In genomic region chr14:68544150-68544892, GRCh38 we compare ENCODE assay signal across 12 cellular contexts.
A peak's percentile ranks its signal among the peaks of the same experiment; 100 is the strongest.
DNase-seq lines count a peak whose midpoint lies in the region; ATAC-seq and TF ChIP-seq lines count a peak whose summit lies in the region.
"Had no signal": no experiment of that assay in that cellular context is flagged by ENCODE, and none has a peak within 500 bp of the region (broad histone marks: within the 10 kb centered on the region; RNA-seq: fewer than 3 reads in every experiment).

No MANE protein-coding gene starts in this region.

- H3K4me2 ChIP-seq in PC-3 (ENCODE audit: low read length) (no peak overlapping the region), osteoblast (ENCODE audit: insufficient read depth, low read length) (peak overlapping the region; percentile 43)

- H3K79me2 ChIP-seq in ACC112 (ENCODE audit: control insufficient read depth, insufficient read depth, low read length, unreplicated experiment) (no peaks in the 10 kb centered on the region), PC-3 (ENCODE audit: low read length) (no peaks in the 10 kb centered on the region), osteoblast (ENCODE audit: insufficient read depth, low read length) (no peaks in the 10 kb centered on the region)

- peak overlapping the region; percentile 18; the same call in 1 of the 2 replicates for H3K4me3 ChIP-seq in ACC112 (ENCODE audit: low read depth, low read length)
- no peak overlapping the region for H3K4me3 ChIP-seq in PC-3 (ENCODE audit: low read length)
- H3K4me3 ChIP-seq in fibroblast of mammary gland (ENCODE audit: control insufficient read depth, low read depth, low read length): no peak overlapping the region
- no peak overlapping the region for H3K4me3 ChIP-seq in osteoblast (ENCODE audit: insufficient read depth, low read length)

- H3K9me3 ChIP-seq in PC-3 (ENCODE audit: low read length) (no peaks in the 10 kb centered on the region), osteoblast (ENCODE audit: low read depth, low read length) (no peaks in the 10 kb centered on the region)
- H3K9me3 ChIP-seq: Caco-2 had no signal

- H3K27ac ChIP-seq in ACC112 (ENCODE audit: low read depth, low read length) (peak overlapping the region; percentile 99), PC-3 (ENCODE audit: low read length) (no peak overlapping the region), osteoblast (ENCODE audit: low read depth, low read length) (peak overlapping the region; percentile 92)

- no TSS peak for BruUV-seq in PC-3 (replicated peaks; lab: Mats Ljungman, UMichigan)

- DNase-seq in PC-3 (peak; percentile 23), fibroblast of mammary gland (ENCODE audit: low read depth) (peak; percentile 100), osteoblast (ENCODE audit: insufficient read length, low spot score, missing footprints) (peak; percentile 94), NCI-H345 treated with DMSO at 0.1 percent for 48 hours (lab: John Stamatoyannopoulos, UW; ENCODE audit: unreplicated experiment) (no peak), NCI-H2081 (lab: John Stamatoyannopoulos, UW) (no peak), activated T-cell treated with anti-CD3 and anti-CD28 coated beads for 4 hours (no peak)
- DNase-seq in activated T-cell treated with anti-CD3 and anti-CD28 coated beads, Interleukin-2, amount 50 U/mL, for 24 hours: no peak
- DNase-seq: Caco-2, foreskin melanocyte, NCI-H1092 had no signal

- no peak overlapping the region for H3K4me3 Mint-ChIP-seq in activated T-cell treated with anti-CD3 and anti-CD28 coated beads, Interleukin-2, amount 50 U/mL, for 24 hours

- no peaks in the 10 kb centered on the region for H3K9me2 ChIP-seq in PC-3 (replicated peaks; ENCODE audit: low read length)

- H2AFZ ChIP-seq in ACC112 (ENCODE audit: low read length, unreplicated experiment) (no peak overlapping the region), PC-3 (ENCODE audit: low read length) (no peak overlapping the region), osteoblast (ENCODE audit: low read length) (no peak overlapping the region)

- no peak overlapping the region for H3K9ac ChIP-seq in PC-3 (ENCODE audit: low read length)

- intact Hi-C loops in PC-3 (cut with micrococcal nuclease): no loop called here

- no peak for TF ChIP-seq CTCF in PC-3 (conservative IDR thresholded peaks at IDR 0.05; ENCODE audit: low read depth, low read length)
- no peak for TF ChIP-seq CTCF in fibroblast of mammary gland (conservative IDR thresholded peaks at IDR 0.05; ENCODE audit: control insufficient read depth, insufficient read depth, low read depth, low read length)
- TF ChIP-seq CTCF in osteoblast (IDR thresholded peaks at IDR 0.05; ENCODE audit: extremely low read depth, low read depth, low read length): no peak

- peaks cover 70% of the 10 kb centered on the region for H3K4me1 ChIP-seq in ACC112 (ENCODE audit: control insufficient read depth, insufficient read depth, low read length, unreplicated experiment)
- peaks cover 41% of the 10 kb centered on the region for H3K4me1 ChIP-seq in PC-3 (ENCODE audit: insufficient read depth, low read length)
- H3K4me1 ChIP-seq in osteoblast (ENCODE audit: insufficient read depth, low read length): peaks cover 57% of the 10 kb centered on the region

- H3K36me3 ChIP-seq in ACC112 (ENCODE audit: insufficient read depth, low read length): no peaks in the 10 kb centered on the region
- no peaks in the 10 kb centered on the region for H3K36me3 ChIP-seq in PC-3 (ENCODE audit: low read depth, low read length)
- H3K36me3 ChIP-seq in osteoblast (ENCODE audit: insufficient read depth, low read length): no peaks in the 10 kb centered on the region

- peaks cover 6% of the 10 kb centered on the region for H3K4me1 Mint-ChIP-seq in activated T-cell treated with anti-CD3 and anti-CD28 coated beads, Interleukin-2, amount 50 U/mL, for 24 hours (ENCODE audit: low read depth)

- POLR2A ChIA-PET in PC-3 (lab: Charles Lee; ENCODE audit: unreplicated experiment): no interaction called here

- no peaks in the 10 kb centered on the region for H3K27me3 Mint-ChIP-seq in activated T-cell treated with anti-CD3 and anti-CD28 coated beads, Interleukin-2, amount 50 U/mL, for 24 hours

- H3F3A ChIP-seq in PC-3 (ENCODE audit: low read length, unreplicated experiment): peaks cover 5% of the 10 kb centered on the region

- no peaks in the 10 kb centered on the region for H3K27me3 ChIP-seq in ACC112 (ENCODE audit: insufficient read depth, low read length)
- no peaks in the 10 kb centered on the region for H3K27me3 ChIP-seq in PC-3 (ENCODE audit: low read length)
- H3K27me3 ChIP-seq in osteoblast (ENCODE audit: insufficient read depth, low read length): no peaks in the 10 kb centered on the region

- H3K27ac Mint-ChIP-seq in activated T-cell treated with anti-CD3 and anti-CD28 coated beads, Interleukin-2, amount 50 U/mL, for 24 hours: no peak overlapping the region

- ATAC-seq in PC-3: no peak
- ATAC-seq: activated CD4-positive, CD25-positive, alpha-beta regulatory T cell treated with anti-CD3 and anti-CD28 coated beads, Interleukin-2, amount 50 U/mL, for 24 hours had no signal

- no peaks in the 10 kb centered on the region for H3K36me3 Mint-ChIP-seq in activated T-cell treated with anti-CD3 and anti-CD28 coated beads, Interleukin-2, amount 50 U/mL, for 24 hours (ENCODE audit: low read depth)

- no peaks in the 10 kb centered on the region for H3K9me3 Mint-ChIP-seq in activated T-cell treated with anti-CD3 and anti-CD28 coated beads, Interleukin-2, amount 50 U/mL, for 24 hours

- CTCF ChIA-PET in PC-3 (lab: Charles Lee): no interaction called here

- H4K20me1 ChIP-seq in PC-3 (ENCODE audit: low read length): no peaks in the 10 kb centered on the region
- no peaks in the 10 kb centered on the region for H4K20me1 ChIP-seq in osteoblast (ENCODE audit: insufficient read depth, low read length)

Comparison
In these comparisons a context has a peak if more than half of its experiments do, and no peak if none do; other contexts are left out.
1. DNase-seq: peak in PC-3 (single experiment), fibroblast of mammary gland (single experiment) and osteoblast (single experiment); none in activated T-cell treated with anti-CD3 and anti-CD28 coated beads, Interleukin-2, amount 50 U/mL, for 24 hours (single experiment), NCI-H345 treated with DMSO at 0.1 percent for 48 hours (single experiment), NCI-H2081 (0 of 2) and activated T-cell treated with anti-CD3 and anti-CD28 coated beads for 4 hours (single experiment).